ENCODE assay signal across 8 cellular contexts in the genomic region with DNA sequence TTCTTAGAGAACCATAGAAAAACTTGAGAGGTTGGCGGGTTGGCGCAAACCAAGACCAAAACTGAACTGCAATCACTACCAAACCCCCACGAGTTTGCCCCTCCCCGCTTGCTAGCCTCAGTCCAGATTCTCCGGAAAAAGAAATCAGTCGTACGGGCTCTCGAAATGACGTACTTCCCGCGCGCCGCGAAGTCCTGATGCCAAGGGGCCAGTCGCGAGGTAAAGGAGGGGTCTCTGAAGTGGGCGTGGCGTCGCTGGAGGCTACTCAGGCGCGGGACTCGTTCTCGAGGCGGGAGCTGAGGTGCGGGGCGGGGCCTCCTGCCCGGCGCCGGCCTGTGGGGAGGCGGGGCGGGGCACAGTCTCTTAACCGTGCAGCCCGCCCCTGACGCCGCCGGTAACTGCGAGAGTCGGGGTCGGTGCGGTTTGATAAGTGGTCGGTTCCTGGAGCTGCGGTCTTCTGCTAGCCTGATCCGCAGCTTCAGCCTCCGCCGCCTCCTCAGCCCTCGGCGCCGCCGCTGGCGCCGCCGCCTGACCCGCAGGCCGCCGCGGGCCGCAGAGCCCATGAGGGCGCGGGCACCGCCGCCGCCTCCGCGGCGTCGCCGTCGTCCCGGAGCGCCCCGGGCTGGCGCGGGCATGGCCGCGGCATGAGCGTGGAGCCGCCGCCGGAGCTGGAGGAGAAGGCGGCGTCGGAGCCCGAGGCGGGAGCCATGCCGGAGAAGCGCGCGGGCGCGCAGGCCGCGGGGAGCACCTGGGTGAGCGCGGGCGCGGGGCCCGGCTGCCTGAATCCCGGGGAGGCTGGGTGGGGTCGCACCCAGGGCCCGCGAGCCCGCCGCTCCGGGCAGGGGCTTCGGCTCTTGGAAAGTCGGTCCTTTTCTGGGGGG. TPM values are rescaled to one million over a fixed set of nuclear protein-coding genes. Genes with fewer than 3 reads are reported as not detected.
DNase-seq lines count a peak whose midpoint lies in the region; ATAC-seq lines count a peak whose summit lies in the region.
"Not testable (repeated sequence)": the region's sequence is repeated elsewhere in the genome, so short reads cannot be mapped to it uniquely, and the experiment has no call there.

No MANE protein-coding gene starts in this region.

- peak overlapping the region; percentile 78 for H3K4me3 Mint-ChIP-seq in activated T-helper 17 cell treated with anti-CD3 and anti-CD28 coated beads, Interleukin-2, amount 50 U/mL, for 72 hours
- peak overlapping the region; percentile 89 for H3K4me3 Mint-ChIP-seq in natural killer cell treated with Interleukin-12 subunit alpha and Interleukin-12 subunit beta and Interleukin-15 and Interleukin-18, amount 100 ng/mL, for 72 hours

- H3K4me1 Mint-ChIP-seq in activated T-helper 17 cell treated with anti-CD3 and anti-CD28 coated beads, Interleukin-2, amount 50 U/mL, for 72 hours; natural killer cell treated with Interleukin-12 subunit alpha and Interleukin-12 subunit beta and Interleukin-15 and Interleukin-18, amount 100 ng/mL, for 72 hours (ENCODE audit: low read depth in 2 of 2): not testable (repeated sequence)

- H3K27me3 ChIP-seq in H7 (ENCODE audit: control insufficient read depth, insufficient read depth, low read length): not testable (repeated sequence)

- H3K4me3 ChIP-seq in H7 (ENCODE audit: insufficient read depth, low read depth, low read length): peak overlapping the region; percentile 42

- peak overlapping the region; percentile 59 for H3K9ac ChIP-seq in ES-I3 (ENCODE audit: low read depth, low read length)

- not testable (repeated sequence) for H3K36me3 ChIP-seq in ES-I3 (ENCODE audit: insufficient read depth, low read length); H7 (replicated peaks; ENCODE audit: control insufficient read depth, insufficient read depth, low read length)

- H3K9me3 Mint-ChIP-seq in activated T-helper 17 cell treated with anti-CD3 and anti-CD28 coated beads, Interleukin-2, amount 50 U/mL, for 72 hours; natural killer cell treated with Interleukin-12 subunit alpha and Interleukin-12 subunit beta and Interleukin-15 and Interleukin-18, amount 100 ng/mL, for 72 hours: not testable (repeated sequence)

- peak overlapping the region; percentile 76 for H3K27ac Mint-ChIP-seq in activated T-helper 17 cell treated with anti-CD3 and anti-CD28 coated beads, Interleukin-2, amount 50 U/mL, for 72 hours
- H3K27ac Mint-ChIP-seq in natural killer cell treated with Interleukin-12 subunit alpha and Interleukin-12 subunit beta and Interleukin-15 and Interleukin-18, amount 100 ng/mL, for 72 hours: peak overlapping the region; percentile 66 to 89

- not testable (repeated sequence) for H3K27me3 Mint-ChIP-seq in activated T-helper 17 cell treated with anti-CD3 and anti-CD28 coated beads, Interleukin-2, amount 50 U/mL, for 72 hours; natural killer cell treated with Interleukin-12 subunit alpha and Interleukin-12 subunit beta and Interleukin-15 and Interleukin-18, amount 100 ng/mL, for 72 hours

- DNase-seq in H7 (peak; percentile 94), LoVo (ENCODE audit: low spot score) (peak; percentile 81), RPMI8226 (peak; percentile 85), fibroblast of peridontal ligament (ENCODE audit: extremely low read depth) (peak; percentile 84)
- DNase-seq in natural killer cell treated with Interleukin-12 subunit alpha and Interleukin-12 subunit beta and Interleukin-15 and Interleukin-18, amount 100 ng/mL, for 72 hours (ENCODE audit: low spot score): peak; percentile 96
- peak; percentile 78 to 87 (median 82) for DNase-seq in stimulated activated naive CD4-positive, alpha-beta T cell (lab: John Stamatoyannopoulos, UW)

- not testable (repeated sequence) for H3K4me1 ChIP-seq in ES-I3 (ENCODE audit: insufficient read depth, low read length)

- not testable (repeated sequence) for H3K9me3 ChIP-seq in ES-I3 (ENCODE audit: control insufficient read depth, insufficient read depth, low read length)

- not testable (repeated sequence) for H3K36me3 Mint-ChIP-seq in activated T-helper 17 cell treated with anti-CD3 and anti-CD28 coated beads, Interleukin-2, amount 50 U/mL, for 72 hours (ENCODE audit: low read depth); natural killer cell treated with Interleukin-12 subunit alpha and Interleukin-12 subunit beta and Interleukin-15 and Interleukin-18, amount 100 ng/mL, for 72 hours

- peak; percentile 96 for ATAC-seq in activated T-helper 17 cell treated with anti-CD3 and anti-CD28 coated beads, Interleukin-2, amount 50 U/mL, for 72 hours (replicated peaks)
- peak; percentile 99 to 100 for ATAC-seq in natural killer cell treated with Interleukin-12 subunit alpha and Interleukin-12 subunit beta and Interleukin-15 and Interleukin-18, amount 100 ng/mL, for 72 hours

RNA-seq across cellular contexts. Expression of gene NUTM2F, which starts 46.0 kb away (rescaled TPM):
- total RNA-seq in H7 (2014; rRNA removed; shearing (Covaris generic)): 0.69 TPM in 1 of 2 replicates, not detected in the other
- not detected for total RNA-seq in activated T-helper 17 cell treated with anti-CD3 and anti-CD28 coated beads, Interleukin-2, amount 50 U/mL, for 72 hours
- not detected for total RNA-seq in natural killer cell treated with Interleukin-12 subunit alpha and Interleukin-12 subunit beta and Interleukin-15 and Interleukin-18, amount 100 ng/mL, for 72 hours

Comparison
In these comparisons a context has a peak if more than half of its experiments do, and no peak if none do; other contexts are left out.
1. Peak in every context shown above with its lines: DNase-seq, ATAC-seq and H3K4me3 ChIP-seq.